In genomic region chr5:22916393-22916792, GRCh38 we compare ENCODE assay signal across 3 cellular contexts.
TF ChIP-seq lines count a peak whose summit lies in the region.

No MANE protein-coding gene starts in this region.

TF ChIP-seq in A549, 52 proteins besides CTCF, POLR2A, EP300 and RAD21:
- peak; percentile 69 for TF ChIP-seq MAFK (IDR thresholded peaks at IDR 0.05; ENCODE audit: partially characterized antibody)
- no peak for TF ChIP-seq CHD4 (IDR thresholded peaks at IDR 0.05; ENCODE audit: borderline replicate concordance)
- no peak for TF ChIP-seq TFCP2L1 (CRISPR knock-in tag; IDR thresholded peaks at IDR 0.05)

TF ChIP-seq in IMR-90, 13 proteins besides CTCF, POLR2A, EP300 and RAD21:
- no peak for TF ChIP-seq RCOR1 (IDR thresholded peaks at IDR 0.05; ENCODE audit: insufficient replicate concordance, low read length)
- peak; percentile 85 for TF ChIP-seq MAFK (IDR thresholded peaks at IDR 0.05; ENCODE audit: low read depth, low read length)
- no peak for TF ChIP-seq RFX5 (IDR thresholded peaks at IDR 0.05; ENCODE audit: low read depth, low read length)

TF ChIP-seq in H1, 55 proteins besides CTCF, POLR2A, EP300 and RAD21:
- TF ChIP-seq EZH2 (IDR thresholded peaks at IDR 0.05; ENCODE audit: low read depth, low read length, severe bottlenecking) = no peak
- TF ChIP-seq, protein P1, sequence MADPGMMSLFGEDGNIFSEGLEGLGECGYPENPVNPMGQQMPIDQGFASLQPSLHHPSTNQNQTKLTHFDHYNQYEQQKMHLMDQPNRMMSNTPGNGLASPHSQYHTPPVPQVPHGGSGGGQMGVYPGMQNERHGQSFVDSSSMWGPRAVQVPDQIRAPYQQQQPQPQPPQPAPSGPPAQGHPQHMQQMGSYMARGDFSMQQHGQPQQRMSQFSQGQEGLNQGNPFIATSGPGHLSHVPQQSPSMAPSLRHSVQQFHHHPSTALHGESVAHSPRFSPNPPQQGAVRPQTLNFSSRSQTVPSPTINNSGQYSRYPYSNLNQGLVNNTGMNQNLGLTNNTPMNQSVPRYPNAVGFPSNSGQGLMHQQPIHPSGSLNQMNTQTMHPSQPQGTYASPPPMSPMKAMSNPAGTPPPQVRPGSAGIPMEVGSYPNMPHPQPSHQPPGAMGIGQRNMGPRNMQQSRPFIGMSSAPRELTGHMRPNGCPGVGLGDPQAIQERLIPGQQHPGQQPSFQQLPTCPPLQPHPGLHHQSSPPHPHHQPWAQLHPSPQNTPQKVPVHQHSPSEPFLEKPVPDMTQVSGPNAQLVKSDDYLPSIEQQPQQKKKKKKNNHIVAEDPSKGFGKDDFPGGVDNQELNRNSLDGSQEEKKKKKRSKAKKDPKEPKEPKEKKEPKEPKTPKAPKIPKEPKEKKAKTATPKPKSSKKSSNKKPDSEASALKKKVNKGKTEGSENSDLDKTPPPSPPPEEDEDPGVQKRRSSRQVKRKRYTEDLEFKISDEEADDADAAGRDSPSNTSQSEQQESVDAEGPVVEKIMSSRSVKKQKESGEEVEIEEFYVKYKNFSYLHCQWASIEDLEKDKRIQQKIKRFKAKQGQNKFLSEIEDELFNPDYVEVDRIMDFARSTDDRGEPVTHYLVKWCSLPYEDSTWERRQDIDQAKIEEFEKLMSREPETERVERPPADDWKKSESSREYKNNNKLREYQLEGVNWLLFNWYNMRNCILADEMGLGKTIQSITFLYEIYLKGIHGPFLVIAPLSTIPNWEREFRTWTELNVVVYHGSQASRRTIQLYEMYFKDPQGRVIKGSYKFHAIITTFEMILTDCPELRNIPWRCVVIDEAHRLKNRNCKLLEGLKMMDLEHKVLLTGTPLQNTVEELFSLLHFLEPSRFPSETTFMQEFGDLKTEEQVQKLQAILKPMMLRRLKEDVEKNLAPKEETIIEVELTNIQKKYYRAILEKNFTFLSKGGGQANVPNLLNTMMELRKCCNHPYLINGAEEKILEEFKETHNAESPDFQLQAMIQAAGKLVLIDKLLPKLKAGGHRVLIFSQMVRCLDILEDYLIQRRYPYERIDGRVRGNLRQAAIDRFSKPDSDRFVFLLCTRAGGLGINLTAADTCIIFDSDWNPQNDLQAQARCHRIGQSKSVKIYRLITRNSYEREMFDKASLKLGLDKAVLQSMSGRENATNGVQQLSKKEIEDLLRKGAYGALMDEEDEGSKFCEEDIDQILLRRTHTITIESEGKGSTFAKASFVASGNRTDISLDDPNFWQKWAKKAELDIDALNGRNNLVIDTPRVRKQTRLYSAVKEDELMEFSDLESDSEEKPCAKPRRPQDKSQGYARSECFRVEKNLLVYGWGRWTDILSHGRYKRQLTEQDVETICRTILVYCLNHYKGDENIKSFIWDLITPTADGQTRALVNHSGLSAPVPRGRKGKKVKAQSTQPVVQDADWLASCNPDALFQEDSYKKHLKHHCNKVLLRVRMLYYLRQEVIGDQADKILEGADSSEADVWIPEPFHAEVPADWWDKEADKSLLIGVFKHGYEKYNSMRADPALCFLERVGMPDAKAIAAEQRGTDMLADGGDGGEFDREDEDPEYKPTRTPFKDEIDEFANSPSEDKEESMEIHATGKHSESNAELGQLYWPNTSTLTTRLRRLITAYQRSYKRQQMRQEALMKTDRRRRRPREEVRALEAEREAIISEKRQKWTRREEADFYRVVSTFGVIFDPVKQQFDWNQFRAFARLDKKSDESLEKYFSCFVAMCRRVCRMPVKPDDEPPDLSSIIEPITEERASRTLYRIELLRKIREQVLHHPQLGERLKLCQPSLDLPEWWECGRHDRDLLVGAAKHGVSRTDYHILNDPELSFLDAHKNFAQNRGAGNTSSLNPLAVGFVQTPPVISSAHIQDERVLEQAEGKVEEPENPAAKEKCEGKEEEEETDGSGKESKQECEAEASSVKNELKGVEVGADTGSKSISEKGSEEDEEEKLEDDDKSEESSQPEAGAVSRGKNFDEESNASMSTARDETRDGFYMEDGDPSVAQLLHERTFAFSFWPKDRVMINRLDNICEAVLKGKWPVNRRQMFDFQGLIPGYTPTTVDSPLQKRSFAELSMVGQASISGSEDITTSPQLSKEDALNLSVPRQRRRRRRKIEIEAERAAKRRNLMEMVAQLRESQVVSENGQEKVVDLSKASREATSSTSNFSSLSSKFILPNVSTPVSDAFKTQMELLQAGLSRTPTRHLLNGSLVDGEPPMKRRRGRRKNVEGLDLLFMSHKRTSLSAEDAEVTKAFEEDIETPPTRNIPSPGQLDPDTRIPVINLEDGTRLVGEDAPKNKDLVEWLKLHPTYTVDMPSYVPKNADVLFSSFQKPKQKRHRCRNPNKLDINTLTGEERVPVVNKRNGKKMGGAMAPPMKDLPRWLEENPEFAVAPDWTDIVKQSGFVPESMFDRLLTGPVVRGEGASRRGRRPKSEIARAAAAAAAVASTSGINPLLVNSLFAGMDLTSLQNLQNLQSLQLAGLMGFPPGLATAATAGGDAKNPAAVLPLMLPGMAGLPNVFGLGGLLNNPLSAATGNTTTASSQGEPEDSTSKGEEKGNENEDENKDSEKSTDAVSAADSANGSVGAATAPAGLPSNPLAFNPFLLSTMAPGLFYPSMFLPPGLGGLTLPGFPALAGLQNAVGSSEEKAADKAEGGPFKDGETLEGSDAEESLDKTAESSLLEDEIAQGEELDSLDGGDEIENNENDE (IDR thresholded peaks at IDR 0.05; ENCODE audit: insufficient replicate concordance, low read length) = no peak
- no peak for TF ChIP-seq EGR1 (IDR thresholded peaks at IDR 0.05; ENCODE audit: borderline replicate concordance, low read depth, low read length)
- TF ChIP-seq TCF12 (IDR thresholded peaks at IDR 0.05; ENCODE audit: low read depth, low read length) = no peak
- TF ChIP-seq POU5F1 (IDR thresholded peaks at IDR 0.05; ENCODE audit: low read depth, low read length) = no peak
- no peak for TF ChIP-seq NRF1 (IDR thresholded peaks at IDR 0.05; ENCODE audit: low read depth, low read length)
- peak; percentile 42; the same call in 1 of the 2 replicates for TF ChIP-seq MAFK (IDR thresholded peaks at IDR 0.05; ENCODE audit: low read depth, low read length)
- no peak for TF ChIP-seq KDM5A (IDR thresholded peaks at IDR 0.05; ENCODE audit: low read length)
